26 cellular contexts compared by ENCODE assay signal in genomic region chr13:89687066-89687465, GRCh38.
"Had no signal": no experiment of that assay in that cellular context is flagged by ENCODE, and none has a peak within 500 bp of the region (broad histone marks: within the 10 kb centered on the region; RNA-seq: fewer than 3 reads in every experiment).

No MANE protein-coding gene starts in this region.

- H3K9me3 ChIP-seq: left ventricle myocardium inferior, right atrium auricular region, testis, transverse colon had no signal

- DNase-seq: activated CD4-positive, alpha-beta memory T cell treated with anti-CD3 and anti-CD28 coated beads, Interleukin-2, amount 10 ng/mL, durations not matched to agents 7 days and 5 days; activated CD4-positive, alpha-beta T cell treated with anti-CD3 and anti-CD28 coated beads, Interleukin-2, amount 10 ng/mL, durations not matched to agents 24 days and 14 days; activated CD8-positive, alpha-beta memory T cell treated with anti-CD3 and anti-CD28 coated beads, Interleukin-2, amount 50 U/mL, for 48 hours; activated gamma-delta T cell treated with Interleukin-2 at 50 U/mL for 16 hours; activated naive CD4-positive, alpha-beta T cell treated with anti-CD3 and anti-CD28 coated beads, Interleukin-2, amount 50 U/mL, for 16 hours; activated T-cell treated with anti-CD3 and anti-CD28 coated beads, Interleukin-2, amount 50 U/mL, for 24 hours; amniotic stem cell; brain microvascular endothelial cell; cortex of kidney; effector memory CD8-positive, alpha-beta T cell; islet precursor cell; left ventricle myocardium inferior; mesendoderm; natural killer cell; occipital lobe; stimulated activated CD4-positive, alpha-beta T cell treated with anti-CD3 and anti-CD28 coated beads, Interleukin-12 subunit alpha, Interleukin-12 subunit beta, amount 100 ng/mL, for 4 hours; stimulated activated CD4-positive, alpha-beta T cell treated with anti-CD3 and anti-CD28 coated beads, Interleukin-4, amount 100 ng/mL, for 1 hour; stimulated activated naive CD8-positive, alpha-beta T cell treated with anti-CD3 and anti-CD28 coated beads, Interleukin-15, Interleukin-2, amounts not matched to agents 100 U/mL and 50 U/mL, for 24 hours; testis; transverse colon had no signal

- H3K9ac ChIP-seq: neural progenitor cell, parathyroid adenoma had no signal

- H3K27me3 ChIP-seq: brain microvascular endothelial cell, neural progenitor cell, right atrium auricular region, testis, transverse colon had no signal

- H3K4me2 ChIP-seq: neural progenitor cell had no signal

- H3K36me3 ChIP-seq: brain microvascular endothelial cell, left ventricle myocardium inferior, neural progenitor cell, right atrium auricular region, transverse colon, WERI-Rb-1 had no signal

- H2AFZ ChIP-seq: neural progenitor cell, parathyroid adenoma had no signal

- H3K27ac ChIP-seq: brain microvascular endothelial cell, left ventricle myocardium inferior, neural progenitor cell, parathyroid adenoma, right atrium auricular region, testis, transverse colon, WERI-Rb-1 had no signal

- H3K4me3 ChIP-seq: left ventricle myocardium inferior, lung, neural progenitor cell, right atrium auricular region, testis, transverse colon had no signal

- H3K4me1 ChIP-seq: parathyroid adenoma, right atrium auricular region, testis, transverse colon had no signal

- H3K79me2 ChIP-seq: parathyroid adenoma had no signal

- ATAC-seq: activated CD4-positive, CD25-positive, alpha-beta regulatory T cell treated with anti-CD3 and anti-CD28 coated beads, Interleukin-2, amount 50 U/mL, for 24 hours; effector memory CD8-positive, alpha-beta T cell; natural killer cell; stimulated activated naive CD8-positive, alpha-beta T cell treated with anti-CD3 and anti-CD28 coated beads, Interleukin-15, Interleukin-2, amounts not matched to agents 100 U/mL and 50 U/mL, for 24 hours had no signal
